28 cellular contexts compared by ENCODE assay signal in the genomic region with DNA sequence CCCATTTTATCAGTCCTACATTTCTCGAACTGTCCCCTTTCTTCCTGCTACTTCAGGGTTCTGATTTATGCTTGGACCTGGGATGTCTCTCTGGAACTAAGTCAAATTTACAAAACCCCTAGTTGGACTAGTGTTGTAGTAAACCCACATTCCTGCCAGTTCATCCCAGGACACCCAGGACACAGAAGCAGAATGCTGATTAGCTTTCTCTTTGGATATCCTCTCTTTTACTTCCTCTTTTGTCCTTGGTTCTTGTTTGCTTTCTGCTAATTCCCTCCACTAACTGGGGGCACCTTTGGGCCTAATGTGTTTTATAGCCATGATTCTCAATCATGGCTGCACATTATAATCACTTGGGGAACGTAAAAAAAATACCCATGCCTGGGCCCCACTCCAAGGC.
"Had no signal": no experiment of that assay in that cellular context is flagged by ENCODE, and none has a peak within 500 bp of the region (broad histone marks: within the 10 kb centered on the region; RNA-seq: fewer than 3 reads in every experiment).

No MANE protein-coding gene starts in this region.

- H3K4me3 ChIP-seq: gastrocnemius medialis, heart left ventricle, hepatocyte, left lung, prostate gland, right atrium auricular region, smooth muscle cell, suprapubic skin, transverse colon, upper lobe of right lung, uterus had no signal

- H3K9me3 ChIP-seq: gastrocnemius medialis, heart left ventricle, left lung, prostate gland, right atrium auricular region, suprapubic skin, transverse colon, upper lobe of right lung, uterus had no signal

- H3K4me1 ChIP-seq: gastrocnemius medialis, heart left ventricle, left lung, prostate gland, right atrium auricular region, suprapubic skin, transverse colon, upper lobe of right lung, uterus had no signal

- ATAC-seq: esophagus mucosa; gastrocnemius medialis; heart left ventricle; left lung; naive thymus-derived CD8-positive, alpha-beta T cell; sciatic nerve; stimulated activated naive CD8-positive, alpha-beta T cell treated with anti-CD3 and anti-CD28 coated beads, Interleukin-15, amount 100 ng/mL, for 72 hours; upper lobe of right lung had no signal

- DNase-seq: effector CD8-positive, alpha-beta T cell; endodermal cell; foreskin fibroblast; gastrocnemius medialis; heart left ventricle; kidney; left lung; mesendoderm; naive thymus-derived CD8-positive, alpha-beta T cell; nephron progenitor cell; nucleus accumbens; stimulated activated CD4-positive, alpha-beta T cell treated with anti-CD3 and anti-CD28 coated beads, Interleukin-12 subunit alpha, Interleukin-12 subunit beta, amount 100 ng/mL, for 4 hours; stimulated activated CD4-positive, alpha-beta T cell treated with anti-CD3 and anti-CD28 coated beads, Interleukin-1b, Interleukin-23, amount 100 ng/mL, for 48 hours; stimulated activated CD4-positive, alpha-beta T cell treated with anti-CD3 and anti-CD28 coated beads, Interleukin-4, amount 100 ng/mL, for 1 hour; stimulated activated CD8-positive, alpha-beta memory T cell treated with anti-CD3 and anti-CD28 coated beads, Interleukin-4, amount 100 ng/mL, for 48 hours; stimulated activated naive CD4-positive, alpha-beta T cell; stimulated activated naive CD8-positive, alpha-beta T cell treated with anti-CD3 and anti-CD28 coated beads, Interleukin-15, amount 100 ng/mL, for 72 hours; transverse colon; upper lobe of right lung; uterus had no signal

- H3K36me3 ChIP-seq: gastrocnemius medialis, heart left ventricle, left lung, prostate gland, right atrium auricular region, suprapubic skin, transverse colon, upper lobe of right lung, uterus had no signal

- H3K27ac ChIP-seq: epithelial cell of prostate, gastrocnemius medialis, heart left ventricle, hepatocyte, left lung, prostate gland, right atrium auricular region, suprapubic skin, transverse colon, upper lobe of right lung, uterus had no signal
